In genomic region chr3:127761101-127761802, GRCh38 we compare ENCODE assay signal across 10 cellular contexts.
DNase-seq lines count a peak whose midpoint lies in the region; ATAC-seq and TF ChIP-seq lines count a peak whose summit lies in the region.
"Had no signal": no experiment of that assay in that cellular context is flagged by ENCODE, and none has a peak within 500 bp of the region (broad histone marks: within the 10 kb centered on the region; RNA-seq: fewer than 3 reads in every experiment).

No MANE protein-coding gene starts in this region.

- intact Hi-C loops in CD8-positive, alpha-beta T cell (cut with DNase I, micrococcal nuclease), result no loop called here
- intact Hi-C loops in activated CD4-positive, alpha-beta T cell treated with anti-CD3 and anti-CD28 coated beads, Interleukin-2, amount 10 ng/mL, durations not matched to agents 24 days and 14 days (cut with micrococcal nuclease), result no loop called here

- H3K4me1 Mint-ChIP-seq in CD8-positive, alpha-beta T cell (ENCODE audit: low read depth), result peaks cover 18% of the 10 kb centered on the region
- peaks cover 14 to 18% of the 10 kb centered on the region in 2 donors for H3K4me1 Mint-ChIP-seq in natural killer cell treated with Interleukin-12 subunit alpha and Interleukin-12 subunit beta and Interleukin-15 and Interleukin-18, amount 100 ng/mL, for 72 hours (ENCODE audit: low read depth in 2 of 2)
- H3K4me1 Mint-ChIP-seq in activated CD4-positive, alpha-beta T cell treated with anti-CD3 and anti-CD28 coated beads, Interleukin-2, amount 10 ng/mL, durations not matched to agents 24 days and 14 days, result peaks cover 15% of the 10 kb centered on the region

- POLR2A ChIA-PET in CD8-positive, alpha-beta T cell (lab: Charles Lee), result no interaction called here

- H3K27ac Mint-ChIP-seq in CD8-positive, alpha-beta T cell, result no peak overlapping the region
- H3K27ac Mint-ChIP-seq in natural killer cell treated with Interleukin-12 subunit alpha and Interleukin-12 subunit beta and Interleukin-15 and Interleukin-18, amount 100 ng/mL, for 72 hours, result peak overlapping the region in 1 of 2 donors; percentile 49
- H3K27ac Mint-ChIP-seq in activated CD4-positive, alpha-beta T cell treated with anti-CD3 and anti-CD28 coated beads, Interleukin-2, amount 10 ng/mL, durations not matched to agents 24 days and 14 days, result no peak overlapping the region

- no peaks in the 10 kb centered on the region for H3K36me3 Mint-ChIP-seq in CD8-positive, alpha-beta T cell
- no peaks in the 10 kb centered on the region for H3K36me3 Mint-ChIP-seq in natural killer cell treated with Interleukin-12 subunit alpha and Interleukin-12 subunit beta and Interleukin-15 and Interleukin-18, amount 100 ng/mL, for 72 hours
- H3K36me3 Mint-ChIP-seq in activated CD4-positive, alpha-beta T cell treated with anti-CD3 and anti-CD28 coated beads, Interleukin-2, amount 10 ng/mL, durations not matched to agents 24 days and 14 days (ENCODE audit: low read depth), result no peaks in the 10 kb centered on the region

- H3K9me3 ChIP-seq in CD8-positive, alpha-beta T cell (ENCODE audit: low read length), result no peaks in the 10 kb centered on the region

- DNase-seq in CD8-positive, alpha-beta T cell, result no peak
- DNase-seq in choroid plexus epithelial cell (ENCODE audit: low read depth) (no peak), activated gamma-delta T cell treated with Interleukin-2 at 50 U/mL for 16 hours (no peak)
- DNase-seq in natural killer cell treated with Interleukin-12 subunit alpha and Interleukin-12 subunit beta and Interleukin-15 and Interleukin-18, amount 100 ng/mL, for 72 hours (ENCODE audit: low spot score), result no peak
- no peak for DNase-seq in activated CD4-positive, alpha-beta T cell treated with anti-CD3 and anti-CD28 coated beads, Interleukin-2, amount 10 ng/mL, durations not matched to agents 24 days and 14 days
- no peak for DNase-seq in activated effector memory CD4-positive, alpha-beta T cell treated with Interleukin-2 at 50 U/mL for 16 hours
- DNase-seq: DMS 273 treated with DMSO at 0.1 percent for 48 hours had no signal

- CTCF ChIA-PET in CD8-positive, alpha-beta T cell (lab: Charles Lee), result no interaction called here

- H3K27me3 Mint-ChIP-seq in CD8-positive, alpha-beta T cell (ENCODE audit: low read depth), result no peaks in the 10 kb centered on the region
- H3K27me3 Mint-ChIP-seq in natural killer cell treated with Interleukin-12 subunit alpha and Interleukin-12 subunit beta and Interleukin-15 and Interleukin-18, amount 100 ng/mL, for 72 hours, result no peaks in the 10 kb centered on the region
- peaks cover 7% of the 10 kb centered on the region for H3K27me3 Mint-ChIP-seq in activated CD4-positive, alpha-beta T cell treated with anti-CD3 and anti-CD28 coated beads, Interleukin-2, amount 10 ng/mL, durations not matched to agents 24 days and 14 days

- H3K4me3 ChIP-seq in CD8-positive, alpha-beta T cell (ENCODE audit: low read depth, low read length), result no peak overlapping the region
- H3K4me3 ChIP-seq in choroid plexus epithelial cell (ENCODE audit: low read depth, low read length), result no peak overlapping the region
- H3K4me3 ChIP-seq: hepatocyte had no signal

- H3K4me1 ChIP-seq in CD8-positive, alpha-beta T cell (ENCODE audit: insufficient read depth, low read length), result peaks cover 21% of the 10 kb centered on the region

- no peak overlapping the region for H3K27ac ChIP-seq in CD8-positive, alpha-beta T cell (ENCODE audit: low read depth, low read length)
- H3K27ac ChIP-seq: hepatocyte had no signal

- ATAC-seq in CD8-positive, alpha-beta T cell, result peak; percentile 40
- peak; percentile 36 for ATAC-seq in HG02981 (IDR thresholded peaks at IDR 0.05; ENCODE audit: unreplicated experiment)
- peak; percentile 41 to 60 for ATAC-seq in natural killer cell treated with Interleukin-12 subunit alpha and Interleukin-12 subunit beta and Interleukin-15 and Interleukin-18, amount 100 ng/mL, for 72 hours
- no peak for ATAC-seq in GM19351 (IDR thresholded peaks at IDR 0.05; ENCODE audit: unreplicated experiment)

- no peaks in the 10 kb centered on the region for H3K9me3 Mint-ChIP-seq in CD8-positive, alpha-beta T cell
- no peaks in the 10 kb centered on the region for H3K9me3 Mint-ChIP-seq in natural killer cell treated with Interleukin-12 subunit alpha and Interleukin-12 subunit beta and Interleukin-15 and Interleukin-18, amount 100 ng/mL, for 72 hours
- no peaks in the 10 kb centered on the region for H3K9me3 Mint-ChIP-seq in activated CD4-positive, alpha-beta T cell treated with anti-CD3 and anti-CD28 coated beads, Interleukin-2, amount 10 ng/mL, durations not matched to agents 24 days and 14 days

- peak overlapping the region; percentile 53 for H3K4me3 Mint-ChIP-seq in CD8-positive, alpha-beta T cell
- peak overlapping the region; percentile 70 for H3K4me3 Mint-ChIP-seq in natural killer cell treated with Interleukin-12 subunit alpha and Interleukin-12 subunit beta and Interleukin-15 and Interleukin-18, amount 100 ng/mL, for 72 hours
- no peak overlapping the region for H3K4me3 Mint-ChIP-seq in activated CD4-positive, alpha-beta T cell treated with anti-CD3 and anti-CD28 coated beads, Interleukin-2, amount 10 ng/mL, durations not matched to agents 24 days and 14 days

- no peak for TF ChIP-seq CTCF in CD8-positive, alpha-beta T cell (IDR thresholded peaks at IDR 0.05)
- TF ChIP-seq CTCF in choroid plexus epithelial cell (conservative IDR thresholded peaks at IDR 0.05; ENCODE audit: low read depth, low read length), result peak; percentile 19

- H3K36me3 ChIP-seq in CD8-positive, alpha-beta T cell (ENCODE audit: insufficient read depth, low read length), result no peaks in the 10 kb centered on the region

- no peaks in the 10 kb centered on the region for H3K27me3 ChIP-seq in CD8-positive, alpha-beta T cell (ENCODE audit: insufficient read depth, low read length)
- H3K27me3 ChIP-seq: hepatocyte had no signal
